Comparison of ENCODE assay signal across 1 cellular context in the genomic region with DNA sequence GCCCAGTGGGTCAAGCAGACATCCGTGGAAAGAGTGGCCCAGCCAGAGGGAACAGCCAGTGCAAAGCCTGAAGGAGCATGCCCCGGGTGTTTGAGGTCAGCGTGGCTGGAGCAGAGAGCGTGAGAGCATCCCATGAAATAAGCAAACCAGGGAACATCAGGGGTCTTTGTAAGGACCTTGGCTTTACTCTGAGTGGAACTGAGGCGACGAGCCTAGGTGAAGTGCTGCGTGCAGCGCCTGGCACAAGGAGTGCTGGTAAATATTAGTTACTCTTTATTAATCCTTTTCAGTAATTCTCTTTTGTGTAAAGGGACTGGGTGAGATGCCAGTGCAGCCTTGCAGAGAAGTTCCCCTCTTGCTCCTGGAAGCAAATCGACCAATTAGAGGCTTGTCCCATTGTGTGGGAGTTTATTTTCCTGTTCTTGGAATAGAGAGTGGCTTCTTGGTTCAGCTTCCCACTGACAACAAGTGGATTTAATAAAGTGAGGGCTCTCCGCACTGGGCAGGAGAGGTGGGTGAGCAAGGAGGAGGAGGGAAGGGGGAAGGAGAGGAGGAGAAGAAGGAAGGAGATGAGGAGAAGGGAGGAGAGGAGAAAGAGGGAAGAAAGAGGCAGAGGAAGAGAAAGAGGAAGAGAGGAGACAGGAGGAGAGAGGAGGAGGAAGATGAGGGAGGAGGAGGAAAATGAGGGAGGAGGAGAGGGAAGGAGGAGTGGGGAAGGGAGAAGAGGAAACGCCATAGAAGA.
TF ChIP-seq lines count a peak whose summit lies in the region.

No MANE protein-coding gene starts in this region.

TF ChIP-seq in HEK293, 187 proteins besides CTCF, POLR2A, EP300 and RAD21 (continued from another document):
- TF ChIP-seq, protein P1, sequence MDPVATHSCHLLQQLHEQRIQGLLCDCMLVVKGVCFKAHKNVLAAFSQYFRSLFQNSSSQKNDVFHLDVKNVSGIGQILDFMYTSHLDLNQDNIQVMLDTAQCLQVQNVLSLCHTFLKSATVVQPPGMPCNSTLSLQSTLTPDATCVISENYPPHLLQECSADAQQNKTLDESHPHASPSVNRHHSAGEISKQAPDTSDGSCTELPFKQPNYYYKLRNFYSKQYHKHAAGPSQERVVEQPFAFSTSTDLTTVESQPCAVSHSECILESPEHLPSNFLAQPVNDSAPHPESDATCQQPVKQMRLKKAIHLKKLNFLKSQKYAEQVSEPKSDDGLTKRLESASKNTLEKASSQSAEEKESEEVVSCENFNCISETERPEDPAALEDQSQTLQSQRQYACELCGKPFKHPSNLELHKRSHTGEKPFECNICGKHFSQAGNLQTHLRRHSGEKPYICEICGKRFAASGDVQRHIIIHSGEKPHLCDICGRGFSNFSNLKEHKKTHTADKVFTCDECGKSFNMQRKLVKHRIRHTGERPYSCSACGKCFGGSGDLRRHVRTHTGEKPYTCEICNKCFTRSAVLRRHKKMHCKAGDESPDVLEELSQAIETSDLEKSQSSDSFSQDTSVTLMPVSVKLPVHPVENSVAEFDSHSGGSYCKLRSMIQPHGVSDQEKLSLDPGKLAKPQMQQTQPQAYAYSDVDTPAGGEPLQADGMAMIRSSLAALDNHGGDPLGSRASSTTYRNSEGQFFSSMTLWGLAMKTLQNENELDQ (tag by site-specific recombination; IDR thresholded peaks at IDR 0.05; ENCODE audit: low read depth), result no peak
- TF ChIP-seq, protein P2, sequence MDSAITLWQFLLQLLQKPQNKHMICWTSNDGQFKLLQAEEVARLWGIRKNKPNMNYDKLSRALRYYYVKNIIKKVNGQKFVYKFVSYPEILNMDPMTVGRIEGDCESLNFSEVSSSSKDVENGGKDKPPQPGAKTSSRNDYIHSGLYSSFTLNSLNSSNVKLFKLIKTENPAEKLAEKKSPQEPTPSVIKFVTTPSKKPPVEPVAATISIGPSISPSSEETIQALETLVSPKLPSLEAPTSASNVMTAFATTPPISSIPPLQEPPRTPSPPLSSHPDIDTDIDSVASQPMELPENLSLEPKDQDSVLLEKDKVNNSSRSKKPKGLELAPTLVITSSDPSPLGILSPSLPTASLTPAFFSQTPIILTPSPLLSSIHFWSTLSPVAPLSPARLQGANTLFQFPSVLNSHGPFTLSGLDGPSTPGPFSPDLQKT (IDR thresholded peaks at IDR 0.05; ENCODE audit: borderline replicate concordance, low read depth, low read length), result no peak
- no peak for TF ChIP-seq ZNF658 (tag by site-specific recombination; IDR thresholded peaks at IDR 0.05)
- peak; percentile 97 for TF ChIP-seq EGR2 (tag by site-specific recombination; IDR thresholded peaks at IDR 0.05; ENCODE audit: low read depth)
- TF ChIP-seq, protein P3, sequence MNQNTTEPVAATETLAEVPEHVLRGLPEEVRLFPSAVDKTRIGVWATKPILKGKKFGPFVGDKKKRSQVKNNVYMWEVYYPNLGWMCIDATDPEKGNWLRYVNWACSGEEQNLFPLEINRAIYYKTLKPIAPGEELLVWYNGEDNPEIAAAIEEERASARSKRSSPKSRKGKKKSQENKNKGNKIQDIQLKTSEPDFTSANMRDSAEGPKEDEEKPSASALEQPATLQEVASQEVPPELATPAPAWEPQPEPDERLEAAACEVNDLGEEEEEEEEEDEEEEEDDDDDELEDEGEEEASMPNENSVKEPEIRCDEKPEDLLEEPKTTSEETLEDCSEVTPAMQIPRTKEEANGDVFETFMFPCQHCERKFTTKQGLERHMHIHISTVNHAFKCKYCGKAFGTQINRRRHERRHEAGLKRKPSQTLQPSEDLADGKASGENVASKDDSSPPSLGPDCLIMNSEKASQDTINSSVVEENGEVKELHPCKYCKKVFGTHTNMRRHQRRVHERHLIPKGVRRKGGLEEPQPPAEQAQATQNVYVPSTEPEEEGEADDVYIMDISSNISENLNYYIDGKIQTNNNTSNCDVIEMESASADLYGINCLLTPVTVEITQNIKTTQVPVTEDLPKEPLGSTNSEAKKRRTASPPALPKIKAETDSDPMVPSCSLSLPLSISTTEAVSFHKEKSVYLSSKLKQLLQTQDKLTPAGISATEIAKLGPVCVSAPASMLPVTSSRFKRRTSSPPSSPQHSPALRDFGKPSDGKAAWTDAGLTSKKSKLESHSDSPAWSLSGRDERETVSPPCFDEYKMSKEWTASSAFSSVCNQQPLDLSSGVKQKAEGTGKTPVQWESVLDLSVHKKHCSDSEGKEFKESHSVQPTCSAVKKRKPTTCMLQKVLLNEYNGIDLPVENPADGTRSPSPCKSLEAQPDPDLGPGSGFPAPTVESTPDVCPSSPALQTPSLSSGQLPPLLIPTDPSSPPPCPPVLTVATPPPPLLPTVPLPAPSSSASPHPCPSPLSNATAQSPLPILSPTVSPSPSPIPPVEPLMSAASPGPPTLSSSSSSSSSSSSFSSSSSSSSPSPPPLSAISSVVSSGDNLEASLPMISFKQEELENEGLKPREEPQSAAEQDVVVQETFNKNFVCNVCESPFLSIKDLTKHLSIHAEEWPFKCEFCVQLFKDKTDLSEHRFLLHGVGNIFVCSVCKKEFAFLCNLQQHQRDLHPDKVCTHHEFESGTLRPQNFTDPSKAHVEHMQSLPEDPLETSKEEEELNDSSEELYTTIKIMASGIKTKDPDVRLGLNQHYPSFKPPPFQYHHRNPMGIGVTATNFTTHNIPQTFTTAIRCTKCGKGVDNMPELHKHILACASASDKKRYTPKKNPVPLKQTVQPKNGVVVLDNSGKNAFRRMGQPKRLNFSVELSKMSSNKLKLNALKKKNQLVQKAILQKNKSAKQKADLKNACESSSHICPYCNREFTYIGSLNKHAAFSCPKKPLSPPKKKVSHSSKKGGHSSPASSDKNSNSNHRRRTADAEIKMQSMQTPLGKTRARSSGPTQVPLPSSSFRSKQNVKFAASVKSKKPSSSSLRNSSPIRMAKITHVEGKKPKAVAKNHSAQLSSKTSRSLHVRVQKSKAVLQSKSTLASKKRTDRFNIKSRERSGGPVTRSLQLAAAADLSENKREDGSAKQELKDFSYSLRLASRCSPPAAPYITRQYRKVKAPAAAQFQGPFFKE (tag by site-specific recombination; IDR thresholded peaks at IDR 0.05; ENCODE audit: borderline replicate concordance), result no peak
- peak; percentile 32; the same call in 1 of the 2 replicates for TF ChIP-seq SCRT2 (tag by site-specific recombination; IDR thresholded peaks at IDR 0.05)
- TF ChIP-seq, protein P4, sequence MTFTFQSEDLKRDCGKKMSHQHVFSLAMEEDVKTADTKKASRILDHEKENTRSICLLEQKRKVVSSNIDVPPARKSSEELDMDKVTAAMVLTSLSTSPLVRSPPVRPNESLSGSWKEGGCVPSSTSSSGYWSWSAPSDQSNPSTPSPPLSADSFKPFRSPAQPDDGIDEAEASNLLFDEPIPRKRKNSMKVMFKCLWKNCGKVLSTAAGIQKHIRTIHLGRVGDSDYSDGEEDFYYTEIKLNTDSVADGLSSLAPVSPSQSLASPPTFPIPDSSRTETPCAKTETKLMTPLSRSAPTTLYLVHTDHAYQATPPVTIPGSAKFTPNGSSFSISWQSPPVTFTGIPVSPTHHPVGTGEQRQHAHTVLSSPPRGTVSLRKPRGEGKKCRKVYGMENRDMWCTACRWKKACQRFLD (tag by site-specific recombination; IDR thresholded peaks at IDR 0.05), result no peak
- TF ChIP-seq, protein P5, sequence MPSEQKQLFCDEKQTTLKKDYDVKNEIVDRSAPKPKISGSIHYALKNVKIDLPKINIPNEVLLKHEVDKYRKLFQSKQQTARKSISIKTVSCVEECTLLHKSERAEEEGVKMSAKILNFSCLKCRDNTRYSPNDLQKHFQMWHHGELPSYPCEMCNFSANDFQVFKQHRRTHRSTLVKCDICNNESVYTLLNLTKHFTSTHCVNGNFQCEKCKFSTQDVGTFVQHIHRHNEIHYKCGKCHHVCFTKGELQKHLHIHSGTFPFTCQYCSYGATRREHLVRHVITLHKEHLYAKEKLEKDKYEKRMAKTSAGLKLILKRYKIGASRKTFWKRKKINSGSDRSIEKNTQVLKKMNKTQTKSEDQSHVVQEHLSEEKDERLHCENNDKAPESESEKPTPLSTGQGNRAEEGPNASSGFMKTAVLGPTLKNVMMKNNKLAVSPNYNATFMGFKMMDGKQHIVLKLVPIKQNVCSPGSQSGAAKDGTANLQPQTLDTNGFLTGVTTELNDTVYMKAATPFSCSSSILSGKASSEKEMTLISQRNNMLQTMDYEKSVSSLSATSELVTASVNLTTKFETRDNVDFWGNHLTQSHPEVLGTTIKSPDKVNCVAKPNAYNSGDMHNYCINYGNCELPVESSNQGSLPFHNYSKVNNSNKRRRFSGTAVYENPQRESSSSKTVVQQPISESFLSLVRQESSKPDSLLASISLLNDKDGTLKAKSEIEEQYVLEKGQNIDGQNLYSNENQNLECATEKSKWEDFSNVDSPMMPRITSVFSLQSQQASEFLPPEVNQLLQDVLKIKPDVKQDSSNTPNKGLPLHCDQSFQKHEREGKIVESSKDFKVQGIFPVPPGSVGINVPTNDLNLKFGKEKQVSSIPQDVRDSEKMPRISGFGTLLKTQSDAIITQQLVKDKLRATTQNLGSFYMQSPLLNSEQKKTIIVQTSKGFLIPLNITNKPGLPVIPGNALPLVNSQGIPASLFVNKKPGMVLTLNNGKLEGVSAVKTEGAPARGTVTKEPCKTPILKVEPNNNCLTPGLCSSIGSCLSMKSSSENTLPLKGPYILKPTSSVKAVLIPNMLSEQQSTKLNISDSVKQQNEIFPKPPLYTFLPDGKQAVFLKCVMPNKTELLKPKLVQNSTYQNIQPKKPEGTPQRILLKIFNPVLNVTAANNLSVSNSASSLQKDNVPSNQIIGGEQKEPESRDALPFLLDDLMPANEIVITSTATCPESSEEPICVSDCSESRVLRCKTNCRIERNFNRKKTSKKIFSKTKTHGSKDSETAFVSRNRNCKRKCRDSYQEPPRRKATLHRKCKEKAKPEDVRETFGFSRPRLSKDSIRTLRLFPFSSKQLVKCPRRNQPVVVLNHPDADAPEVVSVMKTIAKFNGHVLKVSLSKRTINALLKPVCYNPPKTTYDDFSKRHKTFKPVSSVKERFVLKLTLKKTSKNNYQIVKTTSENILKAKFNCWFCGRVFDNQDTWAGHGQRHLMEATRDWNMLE (tag by site-specific recombination; conservative IDR thresholded peaks at IDR 0.05; ENCODE audit: low read depth), result no peak
